3 cellular contexts compared by ENCODE assay signal in the genomic region with DNA sequence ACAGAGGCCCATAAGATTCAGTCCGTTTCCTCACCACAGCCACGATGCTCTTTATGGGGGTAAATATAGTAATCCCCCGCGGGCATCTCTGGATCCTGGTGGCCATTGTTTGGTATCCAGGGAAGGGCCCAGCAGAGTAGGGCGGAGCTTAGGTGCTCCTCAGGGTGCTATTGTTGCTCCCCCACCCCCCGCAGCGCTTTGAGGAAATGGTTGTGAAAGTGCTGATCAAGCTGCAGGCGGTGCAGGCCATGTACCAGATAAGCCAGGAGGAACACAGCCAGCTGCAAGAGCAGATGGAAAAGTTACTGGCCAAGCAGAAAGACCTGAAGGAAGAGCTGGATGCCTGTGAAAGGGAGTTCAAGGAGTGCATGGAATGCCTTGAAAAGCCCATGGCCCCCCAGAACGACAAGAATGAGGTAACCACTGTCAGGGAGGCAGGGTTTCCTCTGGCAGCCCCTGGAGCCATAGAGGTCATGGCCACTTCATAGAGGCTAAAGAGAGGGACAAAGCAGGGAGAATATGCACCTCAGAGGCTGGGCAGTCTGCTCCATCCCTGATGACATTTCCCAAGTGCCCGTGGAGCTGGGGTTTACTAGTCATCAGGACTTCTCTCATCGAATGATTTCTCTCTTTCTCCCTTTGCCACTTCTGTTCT.
TF ChIP-seq lines count a peak whose summit lies in the region.

No MANE protein-coding gene starts in this region.

TF ChIP-seq in GM23338, 12 proteins besides CTCF, POLR2A, EP300 and RAD21:
- TF ChIP-seq, protein P1, sequence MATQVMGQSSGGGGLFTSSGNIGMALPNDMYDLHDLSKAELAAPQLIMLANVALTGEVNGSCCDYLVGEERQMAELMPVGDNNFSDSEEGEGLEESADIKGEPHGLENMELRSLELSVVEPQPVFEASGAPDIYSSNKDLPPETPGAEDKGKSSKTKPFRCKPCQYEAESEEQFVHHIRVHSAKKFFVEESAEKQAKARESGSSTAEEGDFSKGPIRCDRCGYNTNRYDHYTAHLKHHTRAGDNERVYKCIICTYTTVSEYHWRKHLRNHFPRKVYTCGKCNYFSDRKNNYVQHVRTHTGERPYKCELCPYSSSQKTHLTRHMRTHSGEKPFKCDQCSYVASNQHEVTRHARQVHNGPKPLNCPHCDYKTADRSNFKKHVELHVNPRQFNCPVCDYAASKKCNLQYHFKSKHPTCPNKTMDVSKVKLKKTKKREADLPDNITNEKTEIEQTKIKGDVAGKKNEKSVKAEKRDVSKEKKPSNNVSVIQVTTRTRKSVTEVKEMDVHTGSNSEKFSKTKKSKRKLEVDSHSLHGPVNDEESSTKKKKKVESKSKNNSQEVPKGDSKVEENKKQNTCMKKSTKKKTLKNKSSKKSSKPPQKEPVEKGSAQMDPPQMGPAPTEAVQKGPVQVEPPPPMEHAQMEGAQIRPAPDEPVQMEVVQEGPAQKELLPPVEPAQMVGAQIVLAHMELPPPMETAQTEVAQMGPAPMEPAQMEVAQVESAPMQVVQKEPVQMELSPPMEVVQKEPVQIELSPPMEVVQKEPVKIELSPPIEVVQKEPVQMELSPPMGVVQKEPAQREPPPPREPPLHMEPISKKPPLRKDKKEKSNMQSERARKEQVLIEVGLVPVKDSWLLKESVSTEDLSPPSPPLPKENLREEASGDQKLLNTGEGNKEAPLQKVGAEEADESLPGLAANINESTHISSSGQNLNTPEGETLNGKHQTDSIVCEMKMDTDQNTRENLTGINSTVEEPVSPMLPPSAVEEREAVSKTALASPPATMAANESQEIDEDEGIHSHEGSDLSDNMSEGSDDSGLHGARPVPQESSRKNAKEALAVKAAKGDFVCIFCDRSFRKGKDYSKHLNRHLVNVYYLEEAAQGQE (IDR thresholded peaks at IDR 0.05; ENCODE audit: unreplicated experiment) = no peak

TF ChIP-seq in K562, 482 proteins besides CTCF, POLR2A, EP300 and RAD21 (continues in another document):
- 0 out of 2 replicates have a peak, but pooled peaks have one; percentile 18 for TF ChIP-seq TRIM28 (IDR thresholded peaks at IDR 0.05)
- TF ChIP-seq CREM (IDR thresholded peaks at IDR 0.05; ENCODE audit: low read depth) = peak; percentile 63
- peak in 2 of 3 experiments; percentile 31 to 63 for TF ChIP-seq YY1 (IDR thresholded peaks at IDR 0.05; ENCODE audit: borderline replicate concordance in 1 of 3, control insufficient read depth in 1 of 3, extremely low read depth in 1 of 3, insufficient read depth in 3 of 3, insufficient read length in 1 of 3, insufficient replicate concordance in 2 of 3, low read depth in 1 of 3, low read length in 2 of 3)
- no peak for TF ChIP-seq FOXA1 (IDR thresholded peaks at IDR 0.05; ENCODE audit: borderline replicate concordance)
- TF ChIP-seq CBX3 (IDR thresholded peaks at IDR 0.05; ENCODE audit: borderline replicate concordance in 1 of 2, low read length in 2 of 2) = peak in 1 of 2 experiments; percentile 83; a peak in 1 of 3 replicates
- TF ChIP-seq, protein P2, sequence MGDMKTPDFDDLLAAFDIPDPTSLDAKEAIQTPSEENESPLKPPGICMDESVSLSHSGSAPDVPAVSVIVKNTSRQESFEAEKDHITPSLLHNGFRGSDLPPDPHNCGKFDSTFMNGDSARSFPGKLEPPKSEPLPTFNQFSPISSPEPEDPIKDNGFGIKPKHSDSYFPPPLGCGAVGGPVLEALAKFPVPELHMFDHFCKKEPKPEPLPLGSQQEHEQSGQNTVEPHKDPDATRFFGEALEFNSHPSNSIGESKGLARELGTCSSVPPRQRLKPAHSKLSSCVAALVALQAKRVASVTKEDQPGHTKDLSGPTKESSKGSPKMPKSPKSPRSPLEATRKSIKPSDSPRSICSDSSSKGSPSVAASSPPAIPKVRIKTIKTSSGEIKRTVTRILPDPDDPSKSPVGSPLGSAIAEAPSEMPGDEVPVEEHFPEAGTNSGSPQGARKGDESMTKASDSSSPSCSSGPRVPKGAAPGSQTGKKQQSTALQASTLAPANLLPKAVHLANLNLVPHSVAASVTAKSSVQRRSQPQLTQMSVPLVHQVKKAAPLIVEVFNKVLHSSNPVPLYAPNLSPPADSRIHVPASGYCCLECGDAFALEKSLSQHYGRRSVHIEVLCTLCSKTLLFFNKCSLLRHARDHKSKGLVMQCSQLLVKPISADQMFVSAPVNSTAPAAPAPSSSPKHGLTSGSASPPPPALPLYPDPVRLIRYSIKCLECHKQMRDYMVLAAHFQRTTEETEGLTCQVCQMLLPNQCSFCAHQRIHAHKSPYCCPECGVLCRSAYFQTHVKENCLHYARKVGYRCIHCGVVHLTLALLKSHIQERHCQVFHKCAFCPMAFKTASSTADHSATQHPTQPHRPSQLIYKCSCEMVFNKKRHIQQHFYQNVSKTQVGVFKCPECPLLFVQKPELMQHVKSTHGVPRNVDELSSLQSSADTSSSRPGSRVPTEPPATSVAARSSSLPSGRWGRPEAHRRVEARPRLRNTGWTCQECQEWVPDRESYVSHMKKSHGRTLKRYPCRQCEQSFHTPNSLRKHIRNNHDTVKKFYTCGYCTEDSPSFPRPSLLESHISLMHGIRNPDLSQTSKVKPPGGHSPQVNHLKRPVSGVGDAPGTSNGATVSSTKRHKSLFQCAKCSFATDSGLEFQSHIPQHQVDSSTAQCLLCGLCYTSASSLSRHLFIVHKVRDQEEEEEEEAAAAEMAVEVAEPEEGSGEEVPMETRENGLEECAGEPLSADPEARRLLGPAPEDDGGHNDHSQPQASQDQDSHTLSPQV (IDR thresholded peaks at IDR 0.05) = peak; percentile 43; the same call in 1 of the 2 replicates
- TF ChIP-seq TSC22D4 (tag; IDR thresholded peaks at IDR 0.05) = no peak
- TF ChIP-seq, protein P3, sequence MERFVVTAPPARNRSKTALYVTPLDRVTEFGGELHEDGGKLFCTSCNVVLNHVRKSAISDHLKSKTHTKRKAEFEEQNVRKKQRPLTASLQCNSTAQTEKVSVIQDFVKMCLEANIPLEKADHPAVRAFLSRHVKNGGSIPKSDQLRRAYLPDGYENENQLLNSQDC (CRISPR knock-in tag; IDR thresholded peaks at IDR 0.05) = no peak
- TF ChIP-seq CEBPG (CRISPR knock-in tag; IDR thresholded peaks at IDR 0.05) = 0 out of 2 replicates have a peak, but pooled peaks have one; percentile 35
- no peak; a peak in 1 of 4 replicates for TF ChIP-seq CEBPG (tag; conservative IDR thresholded peaks at IDR 0.05 in 1 of 2, IDR thresholded peaks at IDR 0.05 in 1 of 2)
- TF ChIP-seq ZNF668 (CRISPR knock-in tag; IDR thresholded peaks at IDR 0.05) = no peak
- 0 out of 2 replicates have a peak, but pooled peaks have one; percentile 39 for TF ChIP-seq PTBP1 (IDR thresholded peaks at IDR 0.05; ENCODE audit: low read depth, low read length)
- TF ChIP-seq LEF1 (IDR thresholded peaks at IDR 0.05) = no peak
- no peak for TF ChIP-seq NR4A1 (CRISPR knock-in tag; IDR thresholded peaks at IDR 0.05)
- TF ChIP-seq NR4A1 (tag; IDR thresholded peaks at IDR 0.05) = no peak
- no peak for TF ChIP-seq ZFP30 (CRISPR knock-in tag; IDR thresholded peaks at IDR 0.05; ENCODE audit: borderline replicate concordance)
- 0 out of 2 replicates have a peak, but pooled peaks have one; percentile 53 for TF ChIP-seq MTA3 (IDR thresholded peaks at IDR 0.05; ENCODE audit: borderline replicate concordance)
- TF ChIP-seq IRF2 (CRISPR knock-in tag; IDR thresholded peaks at IDR 0.05) = no peak
- 0 out of 2 replicates have a peak, but pooled peaks have one; percentile 31 for TF ChIP-seq DMBX1 (CRISPR knock-in tag; IDR thresholded peaks at IDR 0.05; ENCODE audit: borderline replicate concordance)
- TF ChIP-seq RBFOX2 (IDR thresholded peaks at IDR 0.05; ENCODE audit: low read depth, low read length) = no peak
- peak; percentile 63; the same call in 1 of the 2 replicates for TF ChIP-seq SMARCE1 (IDR thresholded peaks at IDR 0.05)
- TF ChIP-seq TCF3 (CRISPR knock-in tag; IDR thresholded peaks at IDR 0.05) = peak; percentile 91
- TF ChIP-seq, protein P4, sequence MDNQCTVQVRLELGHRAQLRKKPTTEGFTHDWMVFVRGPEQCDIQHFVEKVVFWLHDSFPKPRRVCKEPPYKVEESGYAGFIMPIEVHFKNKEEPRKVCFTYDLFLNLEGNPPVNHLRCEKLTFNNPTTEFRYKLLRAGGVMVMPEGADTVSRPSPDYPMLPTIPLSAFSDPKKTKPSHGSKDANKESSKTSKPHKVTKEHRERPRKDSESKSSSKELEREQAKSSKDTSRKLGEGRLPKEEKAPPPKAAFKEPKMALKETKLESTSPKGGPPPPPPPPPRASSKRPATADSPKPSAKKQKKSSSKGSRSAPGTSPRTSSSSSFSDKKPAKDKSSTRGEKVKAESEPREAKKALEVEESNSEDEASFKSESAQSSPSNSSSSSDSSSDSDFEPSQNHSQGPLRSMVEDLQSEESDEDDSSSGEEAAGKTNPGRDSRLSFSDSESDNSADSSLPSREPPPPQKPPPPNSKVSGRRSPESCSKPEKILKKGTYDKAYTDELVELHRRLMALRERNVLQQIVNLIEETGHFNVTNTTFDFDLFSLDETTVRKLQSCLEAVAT (IDR thresholded peaks at IDR 0.05) = no peak
- peak; percentile 84 for TF ChIP-seq NCOR1 (IDR thresholded peaks at IDR 0.05)
- no peak for TF ChIP-seq HDAC6 (IDR thresholded peaks at IDR 0.05; ENCODE audit: low read depth, low read length)

TF ChIP-seq in SK-N-SH treated with all-trans-retinoic acid at 6 μM for 48 hours, 23 proteins besides CTCF, POLR2A, EP300 and RAD21:
- TF ChIP-seq RARB (CRISPR knock-in tag; IDR thresholded peaks at IDR 0.05) = no peak
- no peak for TF ChIP-seq ZNF8 (CRISPR knock-in tag; IDR thresholded peaks at IDR 0.05)
- TF ChIP-seq ARNTL (CRISPR knock-in tag; IDR thresholded peaks at IDR 0.05; ENCODE audit: borderline replicate concordance, low read depth) = no peak
- no peak for TF ChIP-seq TOX (CRISPR knock-in tag; IDR thresholded peaks at IDR 0.05; ENCODE audit: borderline replicate concordance)
- no peak for TF ChIP-seq ZFP3 (CRISPR knock-in tag; IDR thresholded peaks at IDR 0.05)
- TF ChIP-seq ZNF565 (CRISPR knock-in tag; conservative IDR thresholded peaks at IDR 0.05; ENCODE audit: low read depth) = no peak
- no peak for TF ChIP-seq ZFP30 (CRISPR knock-in tag; IDR thresholded peaks at IDR 0.05)
- no peak for TF ChIP-seq OSR1 (CRISPR knock-in tag; IDR thresholded peaks at IDR 0.05)
- no peak for TF ChIP-seq PPARA (CRISPR knock-in tag; IDR thresholded peaks at IDR 0.05; ENCODE audit: borderline replicate concordance)
- TF ChIP-seq, protein P5, sequence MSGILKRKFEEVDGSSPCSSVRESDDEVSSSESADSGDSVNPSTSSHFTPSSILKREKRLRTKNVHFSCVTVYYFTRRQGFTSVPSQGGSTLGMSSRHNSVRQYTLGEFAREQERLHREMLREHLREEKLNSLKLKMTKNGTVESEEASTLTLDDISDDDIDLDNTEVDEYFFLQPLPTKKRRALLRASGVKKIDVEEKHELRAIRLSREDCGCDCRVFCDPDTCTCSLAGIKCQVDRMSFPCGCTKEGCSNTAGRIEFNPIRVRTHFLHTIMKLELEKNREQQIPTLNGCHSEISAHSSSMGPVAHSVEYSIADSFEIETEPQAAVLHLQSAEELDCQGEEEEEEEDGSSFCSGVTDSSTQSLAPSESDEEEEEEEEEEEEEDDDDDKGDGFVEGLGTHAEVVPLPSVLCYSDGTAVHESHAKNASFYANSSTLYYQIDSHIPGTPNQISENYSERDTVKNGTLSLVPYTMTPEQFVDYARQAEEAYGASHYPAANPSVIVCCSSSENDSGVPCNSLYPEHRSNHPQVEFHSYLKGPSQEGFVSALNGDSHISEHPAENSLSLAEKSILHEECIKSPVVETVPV (CRISPR knock-in tag; IDR thresholded peaks at IDR 0.05) = no peak
- TF ChIP-seq, protein P6, sequence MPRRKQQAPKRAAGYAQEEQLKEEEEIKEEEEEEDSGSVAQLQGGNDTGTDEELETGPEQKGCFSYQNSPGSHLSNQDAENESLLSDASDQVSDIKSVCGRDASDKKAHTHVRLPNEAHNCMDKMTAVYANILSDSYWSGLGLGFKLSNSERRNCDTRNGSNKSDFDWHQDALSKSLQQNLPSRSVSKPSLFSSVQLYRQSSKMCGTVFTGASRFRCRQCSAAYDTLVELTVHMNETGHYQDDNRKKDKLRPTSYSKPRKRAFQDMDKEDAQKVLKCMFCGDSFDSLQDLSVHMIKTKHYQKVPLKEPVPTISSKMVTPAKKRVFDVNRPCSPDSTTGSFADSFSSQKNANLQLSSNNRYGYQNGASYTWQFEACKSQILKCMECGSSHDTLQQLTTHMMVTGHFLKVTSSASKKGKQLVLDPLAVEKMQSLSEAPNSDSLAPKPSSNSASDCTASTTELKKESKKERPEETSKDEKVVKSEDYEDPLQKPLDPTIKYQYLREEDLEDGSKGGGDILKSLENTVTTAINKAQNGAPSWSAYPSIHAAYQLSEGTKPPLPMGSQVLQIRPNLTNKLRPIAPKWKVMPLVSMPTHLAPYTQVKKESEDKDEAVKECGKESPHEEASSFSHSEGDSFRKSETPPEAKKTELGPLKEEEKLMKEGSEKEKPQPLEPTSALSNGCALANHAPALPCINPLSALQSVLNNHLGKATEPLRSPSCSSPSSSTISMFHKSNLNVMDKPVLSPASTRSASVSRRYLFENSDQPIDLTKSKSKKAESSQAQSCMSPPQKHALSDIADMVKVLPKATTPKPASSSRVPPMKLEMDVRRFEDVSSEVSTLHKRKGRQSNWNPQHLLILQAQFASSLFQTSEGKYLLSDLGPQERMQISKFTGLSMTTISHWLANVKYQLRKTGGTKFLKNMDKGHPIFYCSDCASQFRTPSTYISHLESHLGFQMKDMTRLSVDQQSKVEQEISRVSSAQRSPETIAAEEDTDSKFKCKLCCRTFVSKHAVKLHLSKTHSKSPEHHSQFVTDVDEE (CRISPR knock-in tag; IDR thresholded peaks at IDR 0.05) = no peak
- no peak for TF ChIP-seq ISL1 (CRISPR knock-in tag; IDR thresholded peaks at IDR 0.05)
- TF ChIP-seq ZNF70 (CRISPR knock-in tag; IDR thresholded peaks at IDR 0.05) = no peak
TF ChIP-seq in SK-N-SH treated with all-trans-retinoic acid at 6 μM for 48 hours: peak in this region for 0.
